8 cellular contexts compared by ENCODE assay signal in genomic region chr11:75325713-75326438, GRCh38. TPM values are rescaled to one million over a fixed set of nuclear protein-coding genes. Genes with fewer than 3 reads are reported as not detected.
A peak's percentile ranks its signal among the peaks of the same experiment; 100 is the strongest.
DNase-seq lines count a peak whose midpoint lies in the region; ATAC-seq and TF ChIP-seq lines count a peak whose summit lies in the region.

No MANE protein-coding gene starts in this region.

- peak overlapping the region; percentile 83 for H3K27ac Mint-ChIP-seq in central memory CD8-positive, alpha-beta T cell (ENCODE audit: low read depth)
- peak overlapping the region in 8 of 9 donors; percentile 22 to 88 (median 82) for H3K27ac Mint-ChIP-seq in naive thymus-derived CD4-positive, alpha-beta T cell
- H3K27ac Mint-ChIP-seq in type B pancreatic cell: no peak overlapping the region

- 34 to 41% methylated on average over 10 of the region's 10 CpGs for whole genome bisulfite sequencing in tibial nerve, 2 donors

- no peaks in the 10 kb centered on the region for H3K9me3 ChIP-seq in naive thymus-derived CD4-positive, alpha-beta T cell (ENCODE audit: control insufficient read depth in 2 of 3, low read length in 3 of 3)
- no peaks in the 10 kb centered on the region for H3K9me3 ChIP-seq in tibial nerve

- H3K36me3 ChIP-seq in naive thymus-derived CD4-positive, alpha-beta T cell (ENCODE audit: control insufficient read depth in 2 of 3, insufficient read depth in 3 of 3, low read length in 3 of 3): no peaks in the 10 kb centered on the region
- no peaks in the 10 kb centered on the region for H3K36me3 ChIP-seq in tibial nerve

- H3K36me3 Mint-ChIP-seq in central memory CD8-positive, alpha-beta T cell (ENCODE audit: insufficient read depth): peaks cover 4% of the 10 kb centered on the region
- peaks cover 0 to 23% (median 4%) of the 10 kb centered on the region in 5 donors for H3K36me3 Mint-ChIP-seq in naive thymus-derived CD4-positive, alpha-beta T cell
- peaks cover 4% of the 10 kb centered on the region for H3K36me3 Mint-ChIP-seq in type B pancreatic cell

- in situ Hi-C loops in Caki2 (cut with HindIII; ENCODE audit: low pct_unique_long_range_greater_than_20kb, low sequenced_read_pairs): no loop called here

- H3K4me3 Mint-ChIP-seq in central memory CD8-positive, alpha-beta T cell: no peak overlapping the region
- peak overlapping the region in 6 of 10 donors; percentile 15 to 58 (median 31) for H3K4me3 Mint-ChIP-seq in naive thymus-derived CD4-positive, alpha-beta T cell
- no peak overlapping the region for H3K4me3 Mint-ChIP-seq in type B pancreatic cell

- H3K27me3 ChIP-seq in naive thymus-derived CD4-positive, alpha-beta T cell (ENCODE audit: control insufficient read depth in 2 of 2, insufficient read depth in 2 of 2, low read length in 2 of 2): no peaks in the 10 kb centered on the region
- H3K27me3 ChIP-seq in tibial nerve: no peaks in the 10 kb centered on the region

- peaks cover 44% of the 10 kb centered on the region for H3K4me1 Mint-ChIP-seq in central memory CD8-positive, alpha-beta T cell
- peaks cover 51 to 84% (median 78%) of the 10 kb centered on the region in 7 donors for H3K4me1 Mint-ChIP-seq in naive thymus-derived CD4-positive, alpha-beta T cell
- H3K4me1 Mint-ChIP-seq in type B pancreatic cell (ENCODE audit: unreplicated experiment): peaks cover 27% of the 10 kb centered on the region

- CTCF ChIA-PET in naive thymus-derived CD4-positive, alpha-beta T cell (lab: Charles Lee): interaction anchor here (0.5 to 9.7 kb wide), 5 partner anchors 37 to 206 kb away, joined by 3 to 92 read pairs (median 5); no protein-coding TSS in a partner anchor

- ATAC-seq in SK-N-SH treated with all-trans-retinoic acid at 6 μM for 48 hours: peak; percentile 58
- ATAC-seq in central memory CD8-positive, alpha-beta T cell (replicated peaks; ENCODE audit: extremely low read depth, poor library complexity, severe bottlenecking): no peak
- ATAC-seq in naive thymus-derived CD4-positive, alpha-beta T cell: no peak

- H3K9me3 Mint-ChIP-seq in central memory CD8-positive, alpha-beta T cell: no peaks in the 10 kb centered on the region
- H3K9me3 Mint-ChIP-seq in naive thymus-derived CD4-positive, alpha-beta T cell: no peaks in the 10 kb centered on the region
- no peaks in the 10 kb centered on the region for H3K9me3 Mint-ChIP-seq in type B pancreatic cell

- H3K4me1 ChIP-seq in naive thymus-derived CD4-positive, alpha-beta T cell (ENCODE audit: control insufficient read depth in 2 of 2, insufficient read depth in 2 of 2, low read length in 2 of 2): peaks cover 16 to 61% of the 10 kb centered on the region in 2 donors
- peaks cover 0 to 37% (median 14%) of the 10 kb centered on the region in 4 donors for H3K4me1 ChIP-seq in tibial nerve

- no peak for TF ChIP-seq POLR2A in tibial nerve (IDR thresholded peaks at IDR 0.05)

- no peak for TF ChIP-seq EP300 in tibial nerve (IDR thresholded peaks at IDR 0.05)

- POLR2A ChIA-PET in naive thymus-derived CD4-positive, alpha-beta T cell (lab: Charles Lee): interaction anchor here (0.8 to 8.4 kb wide), 5 partner anchors 13 to 59 kb away, joined by 3 to 94 read pairs (median 3); partner anchors contain the start of gene ARRB1

- no peaks in the 10 kb centered on the region for H3K27me3 Mint-ChIP-seq in central memory CD8-positive, alpha-beta T cell
- no peaks in the 10 kb centered on the region for H3K27me3 Mint-ChIP-seq in naive thymus-derived CD4-positive, alpha-beta T cell
- no peaks in the 10 kb centered on the region for H3K27me3 Mint-ChIP-seq in type B pancreatic cell

- DNase-seq in Caki2 (ENCODE audit: low read depth): peak; percentile 58
- no peak for DNase-seq in central memory CD8-positive, alpha-beta T cell (ENCODE audit: low spot score in 2 of 2)
- peak in 1 of 9 donors; percentile 55 for DNase-seq in naive thymus-derived CD4-positive, alpha-beta T cell
- peak in 1 of 2 donors; percentile 43 for DNase-seq in tibial nerve (ENCODE audit: low spot score in 2 of 2)
- no peak for DNase-seq in cortex of kidney (lab: John Stamatoyannopoulos, UW)
- DNase-seq in NCI-H2029 treated with DMSO at 0.1 percent for 48 hours (lab: John Stamatoyannopoulos, UW): no peak
- no peak for DNase-seq in type B pancreatic cell (ENCODE audit: extremely low spot score, unreplicated experiment)

- H3K4me3 ChIP-seq in naive thymus-derived CD4-positive, alpha-beta T cell (ENCODE audit: low read length): no peak overlapping the region
- no peak overlapping the region for H3K4me3 ChIP-seq in tibial nerve

- H3K27ac ChIP-seq in naive thymus-derived CD4-positive, alpha-beta T cell (ENCODE audit: low read depth, low read length): no peak overlapping the region
- peak overlapping the region in 3 of 4 donors; percentile 41 to 81 (median 47) for H3K27ac ChIP-seq in tibial nerve

- TF ChIP-seq CTCF in tibial nerve (IDR thresholded peaks at IDR 0.05) (no peak), type B pancreatic cell (conservative IDR thresholded peaks at IDR 0.05) (no peak)

- intact Hi-C loops in naive thymus-derived CD4-positive, alpha-beta T cell (cut with micrococcal nuclease): loop anchor here in 1 of 2 donors (5.0 kb wide), 1 partner anchor 206 kb away; no protein-coding TSS in a partner anchor

TF ChIP-seq in SK-N-SH treated with all-trans-retinoic acid at 6 μM for 48 hours, 23 proteins besides CTCF, POLR2A, EP300 and RAD21:
- no peak for TF ChIP-seq CREB5 (CRISPR knock-in tag; IDR thresholded peaks at IDR 0.05; ENCODE audit: low read depth)
- peak; percentile 68; the same call in 1 of the 2 replicates for TF ChIP-seq ZNF70 (CRISPR knock-in tag; IDR thresholded peaks at IDR 0.05)

RNA-seq across cellular contexts. Expression of gene ARRB1, which starts 25.6 kb away (rescaled TPM):
- 23.1 and 34.9 TPM in 2 replicates for total RNA-seq in Caki2 (2014; rRNA removed; shearing (Covaris generic); ENCODE audit: low replicate concordance)
- 100 to 1,000 TPM in 1 of 5 experiments, 10 to 100 TPM in 4; 47.8 to 104 (median 63.9) TPM for total RNA-seq in naive thymus-derived CD4-positive, alpha-beta T cell
- 1 to 10 TPM; 7.5 to 9.0 TPM for polyA plus RNA-seq in naive thymus-derived CD4-positive, alpha-beta T cell
- total RNA-seq in tibial nerve: 10 to 100 TPM; 38.2 to 68.1 (median 45.8) TPM
- 32.7 and 32.8 TPM in 2 replicates for total RNA-seq in type B pancreatic cell (ENCODE audit: low replicate concordance)

Comparison
In these comparisons a context has a peak if more than half of its experiments do, and no peak if none do; other contexts are left out.
1. H3K4me3 Mint-ChIP-seq: peak in naive thymus-derived CD4-positive, alpha-beta T cell (6 of 10); none in central memory CD8-positive, alpha-beta T cell (single experiment) and type B pancreatic cell (single experiment).